Comparison of ENCODE assay signal across 13 cellular contexts in genomic region chr16:597655-598054, GRCh38. TPM values are rescaled to one million over a fixed set of nuclear protein-coding genes. Genes with fewer than 3 reads are reported as not detected.
"Had no signal": no experiment of that assay in that cellular context is flagged by ENCODE, and none has a peak within 500 bp of the region (broad histone marks: within the 10 kb centered on the region; RNA-seq: fewer than 3 reads in every experiment).

No MANE protein-coding gene starts in this region.

RNA-seq across cellular contexts. Expression of gene PRR35, which starts 37.5 kb away (rescaled TPM):
- total RNA-seq: activated B cell treated with CpG ODN at 0.5 μM for 24 hours; activated CD4-positive, alpha-beta memory T cell treated with anti-CD3 and anti-CD28 coated beads for 36 hours; activated CD4-positive, alpha-beta memory T cell treated with anti-CD3 and anti-CD28 coated beads, Interleukin-2, amount 10 ng/mL, durations not matched to agents 7 days and 5 days; activated CD4-positive, alpha-beta T cell treated with anti-CD3 and anti-CD28 coated beads for 36 hours; activated CD4-positive, alpha-beta T cell treated with anti-CD3 and anti-CD28 coated beads, Interleukin-2, amount 10 ng/mL, durations not matched to agents 24 days and 14 days; activated CD4-positive, alpha-beta T cell treated with anti-CD3 and anti-CD28 coated beads, Interleukin-2, amount 10 ng/mL, durations not matched to agents 7 days and 5 days; activated CD8-positive, alpha-beta memory T cell treated with anti-CD3 and anti-CD28 coated beads for 36 hours; activated CD8-positive, alpha-beta memory T cell treated with anti-CD3 and anti-CD28 coated beads, Interleukin-2, amount 10 ng/mL, durations not matched to agents 7 days and 5 days; activated CD8-positive, alpha-beta T cell treated with anti-CD3 and anti-CD28 coated beads for 36 hours; activated CD8-positive, alpha-beta T cell treated with anti-CD3 and anti-CD28 coated beads, Interleukin-2, amount 10 ng/mL, durations not matched to agents 7 days and 5 days; T-helper 1 cell treated with Interleukin-12 subunit alpha and Interleukin-12 subunit beta and Interleukin-4 antibody, amounts not matched to agents 30 ng/mL and 1 ng/mL, for 36 hours; T-helper 17 cell; T-helper 2 cell treated with Interferon-gamma antibody and Interleukin-4, amounts not matched to agents 100 ng/mL and 5 ng/mL, for 36 hours had no signal
